In genomic region chr2:144325086-144325485, GRCh38 we compare ENCODE assay signal across 9 cellular contexts.
DNase-seq lines count a peak whose midpoint lies in the region; ATAC-seq, FAIRE-seq and TF ChIP-seq lines count a peak whose summit lies in the region.
"Had no signal": no experiment of that assay in that cellular context is flagged by ENCODE, and none has a peak within 500 bp of the region (broad histone marks: within the 10 kb centered on the region; RNA-seq: fewer than 3 reads in every experiment).

No MANE protein-coding gene starts in this region.

- peaks cover 19% of the 10 kb centered on the region for H3K36me3 ChIP-seq in OCI-LY7 (ENCODE audit: insufficient read depth, low read length)
- no peaks in the 10 kb centered on the region for H3K36me3 ChIP-seq in PC-3 (ENCODE audit: low read depth, low read length)

- H3K9me2 ChIP-seq in OCI-LY7 (ENCODE audit: insufficient read depth, low read length), result no peaks in the 10 kb centered on the region
- H3K9me2 ChIP-seq in PC-3 (replicated peaks; ENCODE audit: low read length), result no peaks in the 10 kb centered on the region

- no peak for TF ChIP-seq CTCF in GM13976 (IDR thresholded peaks at IDR 0.05; ENCODE audit: borderline replicate concordance, control extremely low read depth, extremely low read depth, insufficient read depth, missing control alignments)
- TF ChIP-seq CTCF in OCI-LY7 (conservative IDR thresholded peaks at IDR 0.05; ENCODE audit: low read length), result no peak
- TF ChIP-seq CTCF in PC-3 (conservative IDR thresholded peaks at IDR 0.05; ENCODE audit: low read depth, low read length), result no peak

- H3K9me3 ChIP-seq in OCI-LY7 (ENCODE audit: low read length) (peaks cover 14% of the 10 kb centered on the region; the same call in 1 of the 2 replicates), PC-3 (ENCODE audit: low read length) (no peaks in the 10 kb centered on the region)

- peak; percentile 60 for ATAC-seq in GM21723 (IDR thresholded peaks at IDR 0.05; ENCODE audit: unreplicated experiment)
- ATAC-seq in PC-3, result no peak

- H3K4me3 ChIP-seq in OCI-LY7 (ENCODE audit: low read depth, low read length, poor library complexity, severe bottlenecking) (peak overlapping the region; percentile 53), PC-3 (ENCODE audit: low read length) (no peak overlapping the region)

- in situ Hi-C loops in GM13976 (cut with MboI; ENCODE audit: low sequenced_read_pairs, unreplicated experiment), result no loop called here

- H3K4me1 ChIP-seq in OCI-LY7 (ENCODE audit: insufficient read depth, low read length, poor library complexity, severe bottlenecking) (peaks cover 51% of the 10 kb centered on the region), PC-3 (ENCODE audit: insufficient read depth, low read length) (peaks cover 28% of the 10 kb centered on the region)

- CTCF ChIA-PET in OCI-LY7 (lab: Charles Lee; ENCODE audit: unreplicated experiment) (no interaction called here), PC-3 (lab: Charles Lee) (no interaction called here)

- POLR2A ChIA-PET in OCI-LY7 (lab: Charles Lee) (interaction anchor here (0.6 to 2.0 kb wide), 11 partner anchors 9 to 150 kb away, joined by 3 to 11 read pairs (median 4); no protein-coding TSS in a partner anchor), PC-3 (lab: Charles Lee; ENCODE audit: unreplicated experiment) (no interaction called here)

- no peaks in the 10 kb centered on the region for H4K20me1 ChIP-seq in OCI-LY7 (ENCODE audit: insufficient read depth, low read length)
- no peaks in the 10 kb centered on the region for H4K20me1 ChIP-seq in PC-3 (ENCODE audit: low read length)

- H3K27me3 ChIP-seq in PC-3 (ENCODE audit: low read length), result no peaks in the 10 kb centered on the region

- no peak for FAIRE-seq in frontal cortex (lab: Jason Lieb, UNC)
- FAIRE-seq: endothelial cell of umbilical vein had no signal

- H3K9ac ChIP-seq in PC-3 (ENCODE audit: low read length), result no peak overlapping the region

- H2AFZ ChIP-seq in OCI-LY7 (ENCODE audit: low read length), result peak overlapping the region; percentile 36; the same call in 1 of the 2 replicates
- H2AFZ ChIP-seq in PC-3 (ENCODE audit: low read length), result no peak overlapping the region

- H3F3A ChIP-seq in PC-3 (ENCODE audit: low read length, unreplicated experiment), result peaks cover 4% of the 10 kb centered on the region

- H3K79me2 ChIP-seq in OCI-LY7 (ENCODE audit: insufficient read depth, low read depth, low read length) (peaks cover 97% of the 10 kb centered on the region), PC-3 (ENCODE audit: low read length) (peaks cover 26% of the 10 kb centered on the region)

- BruUV-seq in OCI-LY7 (replicated peaks; lab: Mats Ljungman, UMichigan), result no TSS peak
- BruUV-seq in PC-3 (replicated peaks; lab: Mats Ljungman, UMichigan), result no TSS peak

- H3K4me2 ChIP-seq in OCI-LY7 (ENCODE audit: low read length), result peak overlapping the region; percentile 72
- no peak overlapping the region for H3K4me2 ChIP-seq in PC-3 (ENCODE audit: low read length)

- peak overlapping the region; percentile 38 for H3K27ac ChIP-seq in OCI-LY7 (ENCODE audit: low read depth, low read length, poor library complexity, severe bottlenecking)
- no peak overlapping the region for H3K27ac ChIP-seq in PC-3 (ENCODE audit: low read length)

- DNase-seq in GM13976 (ENCODE audit: low spot score) (peak; percentile 42), OCI-LY7 (ENCODE audit: low spot score) (peak; percentile 31), kidney tubule cell (ENCODE audit: low spot score) (peak; percentile 90), SIG-M5 (lab: John Stamatoyannopoulos, UW) (no peak), globus pallidus (ENCODE audit: low spot score) (no peak), PC-3 (no peak), frontal cortex (ENCODE audit: low spot score in 2 of 2) (no peak)

- intact Hi-C loops in OCI-LY7 (cut with micrococcal nuclease; ENCODE audit: unreplicated experiment) (no loop called here), PC-3 (cut with micrococcal nuclease) (loop anchor here (10.0 kb wide), 1 partner anchor 240 kb away; no protein-coding TSS in a partner anchor)

Comparison
In these comparisons a context has a peak if more than half of its experiments do, and no peak if none do; other contexts are left out.
1. DNase-seq: peak in GM13976 (single experiment), OCI-LY7 (single experiment) and kidney tubule cell (single experiment); none in SIG-M5 (single experiment), globus pallidus (single experiment), PC-3 (single experiment) and frontal cortex (0 of 2).